12 cellular contexts compared by ENCODE assay signal in the genomic region with DNA sequence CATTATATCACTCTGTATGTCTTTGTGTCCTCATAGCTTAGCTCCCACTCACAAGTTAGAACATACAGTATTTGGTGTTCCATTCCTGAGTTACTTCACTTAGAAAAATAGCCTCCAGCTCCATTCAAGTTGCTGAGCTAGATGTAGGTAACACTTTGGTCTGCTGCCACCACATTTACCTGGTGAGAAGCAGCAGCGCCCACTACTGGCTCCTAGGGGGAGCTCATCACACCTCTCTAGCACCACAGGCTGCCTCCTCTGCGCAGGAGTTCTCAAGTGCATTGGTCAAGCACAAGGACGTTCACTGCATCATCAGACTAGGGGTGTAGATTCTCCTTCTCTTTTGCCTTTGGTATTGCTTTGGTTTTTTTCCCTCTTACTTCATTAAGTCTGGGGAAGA.
DNase-seq lines count a peak whose midpoint lies in the region; ATAC-seq, FAIRE-seq and TF ChIP-seq lines count a peak whose summit lies in the region.
"Had no signal": no experiment of that assay in that cellular context is flagged by ENCODE, and none has a peak within 500 bp of the region (broad histone marks: within the 10 kb centered on the region; RNA-seq: fewer than 3 reads in every experiment).

No MANE protein-coding gene starts in this region.

- H3K4me3 ChIP-seq in pancreas, result no peak overlapping the region

- TF ChIP-seq CTCF in chondrocyte (IDR thresholded peaks at IDR 0.05), result peak; percentile 61
- peak in 1 of 4 donors; percentile 16 for TF ChIP-seq CTCF in pancreas (IDR thresholded peaks at IDR 0.05)

- peak in 1 of 4 donors; percentile 68 for ATAC-seq in pancreas
- no peak for ATAC-seq in HG03342 (IDR thresholded peaks at IDR 0.05; ENCODE audit: unreplicated experiment)
- ATAC-seq: natural killer cell had no signal

- 12 to 20% methylated on average over 3 of the region's 3 CpGs for WGBS in pancreas, 2 donors

- H3K4me3 Mint-ChIP-seq in chondrocyte (ENCODE audit: unreplicated experiment), result no peak overlapping the region
- H3K4me3 Mint-ChIP-seq: natural killer cell had no signal

- H3K9me3 ChIP-seq in pancreas, result no peaks in the 10 kb centered on the region

- peaks cover 3% of the 10 kb centered on the region for H3K36me3 Mint-ChIP-seq in chondrocyte (ENCODE audit: low read depth)
- H3K36me3 Mint-ChIP-seq: natural killer cell had no signal

- no peaks in the 10 kb centered on the region for H3K4me1 ChIP-seq in pancreas

- DNase-seq in NCI-H82 (lab: John Stamatoyannopoulos, UW), result peak; percentile 56
- no peak for DNase-seq in NCI-H82 treated with DMSO at 0.1 percent for 48 hours (lab: John Stamatoyannopoulos, UW; ENCODE audit: unreplicated experiment)
- peak; percentile 2 for DNase-seq in NCI-H1694 (lab: John Stamatoyannopoulos, UW)
- DNase-seq in chondrocyte (ENCODE audit: low spot score), result no peak
- peak in 5 of 6 donors; percentile 7 to 46 (median 18) for DNase-seq in pancreas
- DNase-seq in NK-92 treated with Interleukin-12 subunit alpha and Interleukin-12 subunit beta, amount 100 ng/mL, for 24 hours (lab: John Stamatoyannopoulos, UW), result no peak
- DNase-seq in epidermal melanocyte (ENCODE audit: insufficient read length, low spot score), result no peak
- DNase-seq: anterior cingulate cortex; natural killer cell; stimulated activated CD4-positive, alpha-beta T cell treated with anti-CD3 and anti-CD28 coated beads, Interleukin-4, amount 100 ng/mL, for 4 hours had no signal

- no peak overlapping the region for H3K27ac ChIP-seq in pancreas

- no peaks in the 10 kb centered on the region for H3K36me3 ChIP-seq in pancreas

- intact Hi-C loops in pancreas (cut with DNase I), result no loop called here

- no peaks in the 10 kb centered on the region for H3K4me1 Mint-ChIP-seq in chondrocyte (ENCODE audit: low read depth)
- H3K4me1 Mint-ChIP-seq: natural killer cell had no signal

- no peaks in the 10 kb centered on the region for H3K27me3 ChIP-seq in pancreas

- no peak for FAIRE-seq in pancreas (lab: Jason Lieb, UNC)
- FAIRE-seq: H54 had no signal

- H3K9me3 Mint-ChIP-seq in chondrocyte (ENCODE audit: low read depth), result peaks cover 27% of the 10 kb centered on the region

- H3K27me3 Mint-ChIP-seq in chondrocyte (ENCODE audit: low read depth), result peaks cover 2% of the 10 kb centered on the region

- H3K27ac Mint-ChIP-seq in chondrocyte (ENCODE audit: unreplicated experiment), result no peak overlapping the region
- H3K27ac Mint-ChIP-seq: natural killer cell had no signal

Comparison
In these comparisons a context has a peak if more than half of its experiments do, and no peak if none do; other contexts are left out.
1. DNase-seq: peak in NCI-H82 (single experiment), NCI-H1694 (single experiment) and pancreas (5 of 6); none in NCI-H82 treated with DMSO at 0.1 percent for 48 hours (single experiment), chondrocyte (single experiment), NK-92 treated with Interleukin-12 subunit alpha and Interleukin-12 subunit beta, amount 100 ng/mL, for 24 hours (single experiment) and epidermal melanocyte (single experiment).